11 cellular contexts compared by ENCODE assay signal in the genomic region with DNA sequence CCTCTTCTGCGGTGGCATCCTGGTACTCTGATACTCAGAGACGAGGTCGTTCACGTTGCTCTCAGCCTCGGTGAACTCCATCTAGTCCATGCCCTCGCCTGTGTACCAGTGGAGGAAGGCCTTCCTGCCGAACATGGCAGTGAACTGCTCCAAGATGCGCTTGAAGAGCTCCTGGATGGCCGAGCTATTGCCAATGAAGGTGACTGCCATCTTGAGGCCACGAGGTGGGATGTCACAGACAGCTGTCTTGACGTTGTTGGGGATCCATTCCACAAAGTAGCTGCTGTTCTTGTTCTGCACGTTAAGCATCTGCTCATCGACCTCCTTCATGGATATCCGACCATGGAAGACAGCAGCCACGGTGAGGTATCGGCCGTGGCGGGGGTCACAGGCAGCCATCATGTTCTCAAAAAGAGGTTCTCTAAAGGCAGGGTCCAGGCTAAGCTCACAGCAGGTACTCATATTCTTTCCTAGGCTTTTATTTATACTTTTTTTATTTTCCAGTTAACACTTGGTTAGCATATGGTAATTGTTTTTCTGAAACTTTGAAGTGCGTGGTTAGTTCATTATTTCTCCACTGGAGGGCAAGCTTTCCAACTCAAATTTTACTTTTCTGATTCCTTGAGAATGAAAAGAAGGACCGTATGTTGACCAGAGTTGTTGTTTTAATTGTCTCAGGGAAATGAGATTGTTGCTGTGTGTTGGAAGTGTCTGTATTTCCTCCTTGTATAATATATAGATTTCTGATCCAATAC.
DNase-seq lines count a peak whose midpoint lies in the region; ATAC-seq and TF ChIP-seq lines count a peak whose summit lies in the region.
"Had no signal": no experiment of that assay in that cellular context is flagged by ENCODE, and none has a peak within 500 bp of the region (broad histone marks: within the 10 kb centered on the region; RNA-seq: fewer than 3 reads in every experiment).

No MANE protein-coding gene starts in this region.

- intact Hi-C loops in heart right ventricle (cut with DNase I) (loop anchor here in 2 of 10 donors (10.0 kb wide), 1 partner anchor 270 kb away; no protein-coding TSS in a partner anchor), left ventricle myocardium superior (cut with micrococcal nuclease) (no loop called here), transverse colon (cut with DNase I; ENCODE audit: low total_unique reads) (no loop called here), thyroid gland (cut with DNase I) (no loop called here)

- WGBS in heart right ventricle, 2 donors, result 90 to 92% methylated on average over 20 of the region's 20 CpGs
- 69 to 86% methylated on average over 5 to 20 of the region's 20 CpGs for WGBS in transverse colon (ENCODE audit: low coverage in 1 of 2), 2 donors
- WGBS in thyroid gland, 2 donors, result 86 to 89% methylated on average over 20 of the region's 20 CpGs

- no peak for TF ChIP-seq EP300 in transverse colon (IDR thresholded peaks at IDR 0.05; ENCODE audit: low read depth)

- H3K36me3 ChIP-seq in heart right ventricle (no peaks in the 10 kb centered on the region), transverse colon (no peaks in the 10 kb centered on the region), thyroid gland (no peaks in the 10 kb centered on the region)

- ATAC-seq in heart right ventricle (no peak), left ventricle myocardium superior (no peak)

- H3K4me1 ChIP-seq in heart right ventricle (peaks cover 0 to 30% (median 15%) of the 10 kb centered on the region in 9 donors), transverse colon (no peaks in the 10 kb centered on the region), thyroid gland (no peaks in the 10 kb centered on the region)

- H3K9me3 ChIP-seq in heart right ventricle, result no peaks in the 10 kb centered on the region
- H3K9me3 ChIP-seq in transverse colon, result no peaks in the 10 kb centered on the region
- no peaks in the 10 kb centered on the region for H3K9me3 ChIP-seq in thyroid gland

- H3K27me3 ChIP-seq in heart right ventricle (no peaks in the 10 kb centered on the region), transverse colon (no peaks in the 10 kb centered on the region), thyroid gland (no peaks in the 10 kb centered on the region)

- in situ Hi-C loops in transverse colon (cut with MboI; ENCODE audit: low pct_ligation_motif_present in 1 of 4, low pct_unique_long_range_greater_than_20kb in 1 of 4, low sequenced_read_pairs in 3 of 4), result no loop called here

- TF ChIP-seq CTCF in heart right ventricle (IDR thresholded peaks at IDR 0.05) (peak in 8 of 9 donors; percentile 9 to 51 (median 40)), fibroblast of pulmonary artery (IDR thresholded peaks at IDR 0.05; ENCODE audit: low read length, missing control alignments) (peak; percentile 48), transverse colon (IDR thresholded peaks at IDR 0.05) (peak in 4 of 5 experiments; percentile 9 to 31 (median 22)), thyroid gland (IDR thresholded peaks at IDR 0.05) (peak in 2 of 6 experiments; percentile 20 to 36)

- no peak for DNase-seq in heart right ventricle
- DNase-seq in left ventricle myocardium superior, result no peak
- DNase-seq in RKO (ENCODE audit: low spot score), result peak; percentile 17
- peak; percentile 42 for DNase-seq in fibroblast of pulmonary artery (ENCODE audit: low read depth)
- no peak for DNase-seq in transverse colon
- no peak for DNase-seq in activated naive CD4-positive, alpha-beta T cell (lab: John Stamatoyannopoulos, UW)
- no peak for DNase-seq in thyroid gland
- DNase-seq in epidermal melanocyte (ENCODE audit: insufficient read length, low spot score), result no peak
- DNase-seq: activated effector memory CD4-positive, alpha-beta T cell treated with anti-CD3 and anti-CD28 coated beads, Interleukin-2, amount 50 U/mL, for 16 hours; SHP77 had no signal

- no peak overlapping the region for H3K4me3 ChIP-seq in heart right ventricle
- H3K4me3 ChIP-seq in fibroblast of pulmonary artery (replicated peaks; ENCODE audit: low read depth, low read length), result no peak overlapping the region
- no peak overlapping the region for H3K4me3 ChIP-seq in transverse colon
- no peak overlapping the region for H3K4me3 ChIP-seq in thyroid gland (replicated peaks in 1 of 3)
- H3K4me3 ChIP-seq: skin epidermis had no signal

- H3K27ac ChIP-seq in heart right ventricle (no peak overlapping the region), transverse colon (no peak overlapping the region), thyroid gland (no peak overlapping the region)
- H3K27ac ChIP-seq: skin epidermis had no signal

- TF ChIP-seq POLR2A in transverse colon (IDR thresholded peaks at IDR 0.05) (no peak), thyroid gland (IDR thresholded peaks at IDR 0.05) (no peak)

Comparison
In these comparisons a context has a peak if more than half of its experiments do, and no peak if none do; other contexts are left out.
1. DNase-seq: peak in RKO (single experiment) and fibroblast of pulmonary artery (single experiment); none in heart right ventricle (0 of 2), left ventricle myocardium superior (single experiment), transverse colon (single experiment), activated naive CD4-positive, alpha-beta T cell (0 of 4), thyroid gland (0 of 2) and epidermal melanocyte (single experiment).